Comparison of ENCODE assay signal across 1 cellular context in the genomic region with DNA sequence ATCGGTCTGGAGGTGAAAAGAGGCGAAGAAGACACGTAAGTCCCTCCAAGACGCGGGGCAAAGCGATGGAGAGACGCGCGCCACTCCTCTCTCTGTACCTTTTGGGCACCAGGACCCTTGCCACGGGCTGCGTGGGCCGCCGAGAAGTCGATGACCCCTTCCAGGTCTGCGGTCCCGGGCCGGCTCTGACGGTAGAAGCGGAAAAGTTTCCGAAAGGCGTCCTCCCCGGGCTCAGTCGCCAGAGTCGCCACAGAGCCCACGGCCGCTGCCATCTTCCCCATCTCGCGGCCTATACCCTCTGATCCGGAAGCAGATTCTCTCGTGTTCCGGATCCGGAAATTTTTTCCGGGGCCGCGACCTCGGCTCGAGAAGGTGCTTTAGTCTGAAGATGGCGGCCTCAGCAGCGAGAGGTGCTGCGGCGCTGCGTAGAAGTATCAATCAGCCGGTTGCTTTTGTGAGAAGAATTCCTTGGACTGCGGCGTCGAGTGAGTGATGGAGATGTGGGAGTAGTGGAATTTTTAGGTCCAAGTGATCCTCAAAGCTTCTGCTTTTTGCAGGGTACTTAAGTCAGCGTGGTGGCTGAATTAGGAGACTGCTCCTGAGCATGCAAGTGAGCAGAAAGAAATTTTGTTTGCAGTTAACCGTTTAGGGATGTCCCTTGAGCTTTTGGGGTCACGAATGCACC.
TF ChIP-seq lines count a peak whose summit lies in the region.

TSS of gene ALKBH1 (minus strand) at position 300 of the 685 bp plus-strand sequence. CDS start at position 281, 19 bp downstream.
TSS of gene SLIRP (plus strand) at position 380 of the 685 bp plus-strand sequence. CDS start at position 389, 9 bp downstream.

TF ChIP-seq in HepG2, 621 proteins besides CTCF, POLR2A, EP300 and RAD21 (continued from another document and continues in another):
- TF ChIP-seq HDAC6 (IDR thresholded peaks at IDR 0.05; ENCODE audit: low read depth, low read length) (no peak), GABPA (IDR thresholded peaks at IDR 0.05; ENCODE audit: low read depth, low read length) (peak; percentile 91), GABPA (CRISPR knock-in tag; IDR thresholded peaks at IDR 0.05; ENCODE audit: low read depth) (peak; percentile 99), ZNF646 (CRISPR knock-in tag; IDR thresholded peaks at IDR 0.05) (no peak), SP140L (CRISPR knock-in tag; IDR thresholded peaks at IDR 0.05; ENCODE audit: borderline replicate concordance) (peak; percentile 45; the same call in 1 of the 2 replicates), MLXIP (CRISPR knock-in tag; IDR thresholded peaks at IDR 0.05; ENCODE audit: borderline replicate concordance) (no peak), ZNF335 (CRISPR knock-in tag; IDR thresholded peaks at IDR 0.05) (peak; percentile 80; the same call in 1 of the 2 replicates), MXD1 (CRISPR knock-in tag; IDR thresholded peaks at IDR 0.05) (no peak), JUN (CRISPR knock-in tag; IDR thresholded peaks at IDR 0.05) (no peak), ZFP37 (CRISPR knock-in tag; IDR thresholded peaks at IDR 0.05; ENCODE audit: borderline replicate concordance) (no peak), ZNF564 (CRISPR knock-in tag; IDR thresholded peaks at IDR 0.05) (no peak), ZNF430 (CRISPR knock-in tag; IDR thresholded peaks at IDR 0.05) (peak; percentile 55; the same call in 1 of the 2 replicates), IRF2 (CRISPR knock-in tag; IDR thresholded peaks at IDR 0.05) (peak; percentile 80), ZNF558 (CRISPR knock-in tag; IDR thresholded peaks at IDR 0.05; ENCODE audit: borderline replicate concordance) (peak; percentile 70; the same call in 1 of the 2 replicates), ZNF746 (CRISPR knock-in tag; IDR thresholded peaks at IDR 0.05) (peak; percentile 64; the same call in 1 of the 2 replicates), TRIM22 (IDR thresholded peaks at IDR 0.05) (no peak), ZNF234 (CRISPR knock-in tag; conservative IDR thresholded peaks at IDR 0.05) (no peak), ETV6 (CRISPR knock-in tag; conservative IDR thresholded peaks at IDR 0.05) (no peak), ZNF235 (CRISPR knock-in tag; IDR thresholded peaks at IDR 0.05; ENCODE audit: borderline replicate concordance) (no peak), ZNF230 (CRISPR knock-in tag; IDR thresholded peaks at IDR 0.05) (peak; percentile 22; the same call in 1 of the 2 replicates), PLSCR1 (CRISPR knock-in tag; IDR thresholded peaks at IDR 0.05; ENCODE audit: borderline replicate concordance) (no peak; the same call in 1 of the 2 replicates), ZFP36L2 (CRISPR knock-in tag; IDR thresholded peaks at IDR 0.05) (peak; percentile 31; the same call in 1 of the 2 replicates), AGO1 (IDR thresholded peaks at IDR 0.05; ENCODE audit: low read depth, low read length, poor library complexity, severe bottlenecking) (no peak), CC2D1A (CRISPR knock-in tag; IDR thresholded peaks at IDR 0.05) (no peak), CSRNP1 (CRISPR knock-in tag; IDR thresholded peaks at IDR 0.05) (0 out of 2 replicates have a peak, but pooled peaks have one; percentile 61), FOXM1 (CRISPR knock-in tag; IDR thresholded peaks at IDR 0.05) (no peak), HHEX (CRISPR knock-in tag; IDR thresholded peaks at IDR 0.05) (no peak), TBP (CRISPR knock-in tag; IDR thresholded peaks at IDR 0.05) (no peak), ZKSCAN5 (CRISPR knock-in tag; IDR thresholded peaks at IDR 0.05) (no peak), ZNF782 (CRISPR knock-in tag; IDR thresholded peaks at IDR 0.05; ENCODE audit: borderline replicate concordance) (no peak), KLF15 (CRISPR knock-in tag; IDR thresholded peaks at IDR 0.05; ENCODE audit: borderline replicate concordance) (no peak), KAT2B (IDR thresholded peaks at IDR 0.05; ENCODE audit: borderline replicate concordance, low read depth, low read length) (no peak), POLR2G (IDR thresholded peaks at IDR 0.05; ENCODE audit: low read depth, low read length) (peak; percentile 98), NFIC (IDR thresholded peaks at IDR 0.05; ENCODE audit: low read length) (peak; percentile 56; the same call in 1 of the 2 replicates), PAF1 (CRISPR knock-in tag; IDR thresholded peaks at IDR 0.05) (no peak), ZBTB21 (CRISPR knock-in tag; IDR thresholded peaks at IDR 0.05) (no peak), SETDB1 (CRISPR knock-in tag; IDR thresholded peaks at IDR 0.05; ENCODE audit: borderline replicate concordance) (no peak), ZNF768 (CRISPR knock-in tag; IDR thresholded peaks at IDR 0.05) (peak; percentile 32; the same call in 1 of the 2 replicates), ZFY (CRISPR knock-in tag; IDR thresholded peaks at IDR 0.05) (peak; percentile 92), SUZ12 (IDR thresholded peaks at IDR 0.05; ENCODE audit: low read depth, low read length) (no peak), ZNF260 (CRISPR knock-in tag; IDR thresholded peaks at IDR 0.05; ENCODE audit: borderline replicate concordance, low read depth) (no peak), NPAS2 (CRISPR knock-in tag; IDR thresholded peaks at IDR 0.05; ENCODE audit: borderline replicate concordance) (no peak)
- TF ChIP-seq, protein P1, sequence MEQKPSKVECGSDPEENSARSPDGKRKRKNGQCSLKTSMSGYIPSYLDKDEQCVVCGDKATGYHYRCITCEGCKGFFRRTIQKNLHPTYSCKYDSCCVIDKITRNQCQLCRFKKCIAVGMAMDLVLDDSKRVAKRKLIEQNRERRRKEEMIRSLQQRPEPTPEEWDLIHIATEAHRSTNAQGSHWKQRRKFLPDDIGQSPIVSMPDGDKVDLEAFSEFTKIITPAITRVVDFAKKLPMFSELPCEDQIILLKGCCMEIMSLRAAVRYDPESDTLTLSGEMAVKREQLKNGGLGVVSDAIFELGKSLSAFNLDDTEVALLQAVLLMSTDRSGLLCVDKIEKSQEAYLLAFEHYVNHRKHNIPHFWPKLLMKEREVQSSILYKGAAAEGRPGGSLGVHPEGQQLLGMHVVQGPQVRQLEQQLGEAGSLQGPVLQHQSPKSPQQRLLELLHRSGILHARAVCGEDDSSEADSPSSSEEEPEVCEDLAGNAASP (CRISPR knock-in tag; IDR thresholded peaks at IDR 0.05; ENCODE audit: borderline replicate concordance), result peak; percentile 72
- TF ChIP-seq, protein P2, sequence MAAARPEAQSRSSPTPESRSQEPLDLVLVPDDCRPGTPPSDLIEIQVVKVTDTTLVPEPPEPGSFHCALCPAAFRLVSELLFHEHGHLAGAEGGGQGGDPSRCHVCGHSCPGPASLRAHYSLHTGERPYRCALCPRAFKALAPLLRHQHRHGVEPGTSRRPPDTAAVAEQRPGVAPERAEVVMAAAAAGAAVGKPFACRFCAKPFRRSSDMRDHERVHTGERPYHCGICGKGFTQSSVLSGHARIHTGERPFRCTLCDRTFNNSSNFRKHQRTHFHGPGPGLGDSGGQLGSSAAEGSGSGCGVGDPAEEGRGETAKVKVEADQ (CRISPR knock-in tag; IDR thresholded peaks at IDR 0.05; ENCODE audit: borderline replicate concordance), result peak; percentile 31; the same call in 1 of the 2 replicates
- TF ChIP-seq, protein P3, sequence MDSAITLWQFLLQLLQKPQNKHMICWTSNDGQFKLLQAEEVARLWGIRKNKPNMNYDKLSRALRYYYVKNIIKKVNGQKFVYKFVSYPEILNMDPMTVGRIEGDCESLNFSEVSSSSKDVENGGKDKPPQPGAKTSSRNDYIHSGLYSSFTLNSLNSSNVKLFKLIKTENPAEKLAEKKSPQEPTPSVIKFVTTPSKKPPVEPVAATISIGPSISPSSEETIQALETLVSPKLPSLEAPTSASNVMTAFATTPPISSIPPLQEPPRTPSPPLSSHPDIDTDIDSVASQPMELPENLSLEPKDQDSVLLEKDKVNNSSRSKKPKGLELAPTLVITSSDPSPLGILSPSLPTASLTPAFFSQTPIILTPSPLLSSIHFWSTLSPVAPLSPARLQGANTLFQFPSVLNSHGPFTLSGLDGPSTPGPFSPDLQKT (CRISPR knock-in tag; IDR thresholded peaks at IDR 0.05; ENCODE audit: borderline replicate concordance), result peak; percentile 35; the same call in 1 of the 2 replicates
